ENCODE assay signal across 26 cellular contexts in the genomic region with DNA sequence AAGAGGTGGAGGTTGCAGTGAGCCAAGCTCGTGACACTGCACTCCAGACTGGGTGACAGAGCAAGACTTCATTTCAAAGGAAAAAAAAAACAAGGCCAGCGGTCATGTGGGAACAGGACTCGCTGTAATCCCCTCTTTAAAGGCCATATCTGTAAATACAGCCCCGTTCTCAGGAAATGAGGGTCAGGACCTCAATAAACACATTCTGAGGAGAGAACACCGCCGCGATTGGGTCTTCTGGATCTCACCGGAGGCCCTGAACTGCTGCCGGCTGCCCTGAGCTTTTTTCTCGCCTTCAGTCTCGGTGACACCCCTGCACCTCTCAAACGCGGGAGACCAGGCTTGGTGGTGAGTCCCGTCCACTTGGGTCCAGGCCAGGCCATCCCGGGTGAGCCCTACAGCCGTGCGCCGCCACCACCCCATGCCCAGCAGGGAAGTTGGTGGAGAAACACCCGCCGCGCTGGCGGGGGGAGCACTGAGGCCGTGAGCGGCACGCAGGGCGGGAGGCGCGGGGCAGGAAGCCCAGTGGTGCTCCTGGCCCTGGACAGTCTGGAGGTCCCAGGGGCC. TPM values are rescaled to one million over a fixed set of nuclear protein-coding genes. Genes with fewer than 3 reads are reported as not detected.
DNase-seq lines count a peak whose midpoint lies in the region; ATAC-seq and TF ChIP-seq lines count a peak whose summit lies in the region.
"Had no signal": no experiment of that assay in that cellular context is flagged by ENCODE, and none has a peak within 500 bp of the region (broad histone marks: within the 10 kb centered on the region; RNA-seq: fewer than 3 reads in every experiment).

No MANE protein-coding gene starts in this region.

- peaks cover 21% of the 10 kb centered on the region for H3K27me3 Mint-ChIP-seq in activated CD8-positive, alpha-beta memory T cell treated with anti-CD3 and anti-CD28 coated beads, Interleukin-2, amount 10 ng/mL, durations not matched to agents 7 days and 5 days
- peaks cover 5 to 24% (median 6%) of the 10 kb centered on the region in 5 donors for H3K27me3 Mint-ChIP-seq in naive thymus-derived CD4-positive, alpha-beta T cell

- no peak for TF ChIP-seq CTCF in upper lobe of left lung (IDR thresholded peaks at IDR 0.05)

- no peak overlapping the region for H3K4me3 ChIP-seq in naive thymus-derived CD4-positive, alpha-beta T cell (ENCODE audit: low read length)
- peak overlapping the region in 1 of 4 donors; percentile 15 for H3K4me3 ChIP-seq in upper lobe of left lung
- H3K4me3 ChIP-seq: dorsolateral prefrontal cortex, SJSA1 had no signal

- H3K4me1 Mint-ChIP-seq in activated CD8-positive, alpha-beta memory T cell treated with anti-CD3 and anti-CD28 coated beads, Interleukin-2, amount 10 ng/mL, durations not matched to agents 7 days and 5 days, result peaks cover 5% of the 10 kb centered on the region
- H3K4me1 Mint-ChIP-seq in naive thymus-derived CD4-positive, alpha-beta T cell, result peaks cover 4 to 11% (median 5%) of the 10 kb centered on the region in 7 donors

- H3K9me3 Mint-ChIP-seq in activated CD8-positive, alpha-beta memory T cell treated with anti-CD3 and anti-CD28 coated beads, Interleukin-2, amount 10 ng/mL, durations not matched to agents 7 days and 5 days (ENCODE audit: low read depth), result no peaks in the 10 kb centered on the region
- peaks cover 0 to 2% (median 0%) of the 10 kb centered on the region in 11 donors for H3K9me3 Mint-ChIP-seq in naive thymus-derived CD4-positive, alpha-beta T cell
- H3K9me3 Mint-ChIP-seq: activated T-helper 1 cell treated with anti-CD3 and anti-CD28 coated beads, Interleukin-12 subunit alpha, Interleukin-12 subunit beta, Interleukin-2, Interleukin-4 antibody, amounts not matched to agents 30 ng/mL and 10 ng/mL and 1 ng/mL, durations not matched to agents 14 hours and 24 hours and 36 hours; type B pancreatic cell had no signal

- no peak for TF ChIP-seq EP300 in upper lobe of left lung (IDR thresholded peaks at IDR 0.05)

- intact Hi-C loops in naive thymus-derived CD4-positive, alpha-beta T cell (cut with micrococcal nuclease), result no loop called here

- POLR2A ChIA-PET in naive thymus-derived CD4-positive, alpha-beta T cell (lab: Charles Lee), result no interaction called here

- no peak for DNase-seq in activated CD8-positive, alpha-beta memory T cell treated with anti-CD3 and anti-CD28 coated beads, Interleukin-2, amount 10 ng/mL, durations not matched to agents 7 days and 5 days
- DNase-seq in activated CD8-positive, alpha-beta memory T cell treated with anti-CD3 and anti-CD28 coated beads, Interleukin-2, amount 50 U/mL, for 48 hours, result no peak
- DNase-seq in cerebellar cortex (ENCODE audit: low spot score) (peak; percentile 46), upper lobe of left lung (peak in 1 of 2 donors; percentile 82), RKO (ENCODE audit: low spot score) (no peak), NCI-H2196 (lab: John Stamatoyannopoulos, UW; ENCODE audit: unreplicated experiment) (no peak), hepatic stellate cell (ENCODE audit: low spot score) (no peak)
- no peak for DNase-seq in naive thymus-derived CD4-positive, alpha-beta T cell
- DNase-seq: activated CD4-positive, CD25-positive, alpha-beta regulatory T cell; activated CD8-positive, alpha-beta memory T cell treated with anti-CD3 and anti-CD28 coated beads for 24 hours; DMS 273 treated with DMSO at 0.1 percent for 48 hours; dorsolateral prefrontal cortex; foreskin melanocyte; GF-D8; HCEC 1CT; NCI-H1417 treated with DMSO at 0.1 percent for 48 hours; NCI-H2171 treated with DMSO at 0.1 percent for 48 hours; OCI-M1; retina; stimulated activated naive CD4-positive, alpha-beta T cell treated with Interleukin-2 at 50 U/mL for 16 hours; T-helper 2 cell had no signal

- H3K9me3 ChIP-seq in naive thymus-derived CD4-positive, alpha-beta T cell (ENCODE audit: control insufficient read depth in 2 of 3, low read length in 3 of 3), result no peaks in the 10 kb centered on the region
- H3K9me3 ChIP-seq in upper lobe of left lung, result no peaks in the 10 kb centered on the region
- H3K9me3 ChIP-seq: neutrophil, SJSA1 had no signal

- TF ChIP-seq POLR2A in upper lobe of left lung (IDR thresholded peaks at IDR 0.05), result no peak

- WGBS in upper lobe of left lung, 2 donors, result 34 to 35% methylated on average over 15 to 28 of the region's 28 CpGs

- H3K36me3 ChIP-seq in naive thymus-derived CD4-positive, alpha-beta T cell (ENCODE audit: control insufficient read depth in 2 of 3, insufficient read depth in 3 of 3, low read length in 3 of 3), result no peaks in the 10 kb centered on the region
- H3K36me3 ChIP-seq in upper lobe of left lung, result no peaks in the 10 kb centered on the region
- H3K36me3 ChIP-seq: neutrophil, SJSA1 had no signal

- H3K27ac Mint-ChIP-seq in activated CD8-positive, alpha-beta memory T cell treated with anti-CD3 and anti-CD28 coated beads, Interleukin-2, amount 10 ng/mL, durations not matched to agents 7 days and 5 days, result no peak overlapping the region
- no peak overlapping the region for H3K27ac Mint-ChIP-seq in naive thymus-derived CD4-positive, alpha-beta T cell
- H3K27ac Mint-ChIP-seq: type B pancreatic cell had no signal

- H3K4me3 Mint-ChIP-seq in activated CD8-positive, alpha-beta memory T cell treated with anti-CD3 and anti-CD28 coated beads, Interleukin-2, amount 10 ng/mL, durations not matched to agents 7 days and 5 days, result no peak overlapping the region
- peak overlapping the region in 2 of 10 donors; percentile 23 to 57 for H3K4me3 Mint-ChIP-seq in naive thymus-derived CD4-positive, alpha-beta T cell
- H3K4me3 Mint-ChIP-seq: activated T-helper 1 cell treated with anti-CD3 and anti-CD28 coated beads, Interleukin-12 subunit alpha, Interleukin-12 subunit beta, Interleukin-2, Interleukin-4 antibody, amounts not matched to agents 30 ng/mL and 10 ng/mL and 1 ng/mL, durations not matched to agents 14 hours and 24 hours and 36 hours; type B pancreatic cell had no signal

- H3K27ac ChIP-seq in naive thymus-derived CD4-positive, alpha-beta T cell (ENCODE audit: low read depth, low read length), result no peak overlapping the region
- peak overlapping the region in 2 of 4 donors; percentile 12 to 34 for H3K27ac ChIP-seq in upper lobe of left lung
- H3K27ac ChIP-seq: C4-2B, dorsolateral prefrontal cortex, neutrophil, SJSA1 had no signal

- peaks cover 0 to 3% of the 10 kb centered on the region in 2 donors for H3K27me3 ChIP-seq in naive thymus-derived CD4-positive, alpha-beta T cell (ENCODE audit: control insufficient read depth in 2 of 2, insufficient read depth in 2 of 2, low read length in 2 of 2)
- H3K27me3 ChIP-seq in upper lobe of left lung, result no peaks in the 10 kb centered on the region

- H3K36me3 Mint-ChIP-seq in activated CD8-positive, alpha-beta memory T cell treated with anti-CD3 and anti-CD28 coated beads, Interleukin-2, amount 10 ng/mL, durations not matched to agents 7 days and 5 days, result no peaks in the 10 kb centered on the region
- no peaks in the 10 kb centered on the region for H3K36me3 Mint-ChIP-seq in naive thymus-derived CD4-positive, alpha-beta T cell
- H3K36me3 Mint-ChIP-seq: type B pancreatic cell had no signal

- peak; percentile 11 for ATAC-seq in activated CD8-positive, alpha-beta memory T cell treated with anti-CD3 and anti-CD28 coated beads, Interleukin-2, amount 10 ng/mL, durations not matched to agents 7 days and 5 days
- peak; percentile 54 for ATAC-seq in naive thymus-derived CD4-positive, alpha-beta T cell
- ATAC-seq in upper lobe of left lung (ENCODE audit: low FRiP score in 2 of 2), result peak; percentile 26 to 34

- CTCF ChIA-PET in activated CD8-positive, alpha-beta memory T cell treated with anti-CD3 and anti-CD28 coated beads, Interleukin-2, amount 10 ng/mL, durations not matched to agents 7 days and 5 days (lab: Charles Lee), result no interaction called here
- CTCF ChIA-PET in naive thymus-derived CD4-positive, alpha-beta T cell (lab: Charles Lee), result no interaction called here

- H3K4me1 ChIP-seq in naive thymus-derived CD4-positive, alpha-beta T cell (ENCODE audit: control insufficient read depth in 2 of 2, insufficient read depth in 2 of 2, low read length in 2 of 2), result no peaks in the 10 kb centered on the region
- H3K4me1 ChIP-seq in upper lobe of left lung, result peaks cover 6 to 22% (median 11%) of the 10 kb centered on the region in 4 donors

RNA-seq across cellular contexts. Expression of a gene that starts 28.4 kb away (rescaled TPM):
- total RNA-seq in activated CD8-positive, alpha-beta memory T cell treated with anti-CD3 and anti-CD28 coated beads, Interleukin-2, amount 10 ng/mL, durations not matched to agents 7 days and 5 days, result 10 to 100 TPM; 32.8 to 40.1 TPM
- 10 to 100 TPM in 1 of 5 experiments, 1 to 10 TPM in 4; 4.0 to 27.4 (median 6.2) TPM for total RNA-seq in naive thymus-derived CD4-positive, alpha-beta T cell
- 1 to 10 TPM; 3.4 to 5.2 TPM for polyA plus RNA-seq in naive thymus-derived CD4-positive, alpha-beta T cell
- 10 to 100 TPM in 5 of 6 donors, 1 to 10 TPM in 1; 9.9 to 20.2 (median 12.7) TPM for total RNA-seq in upper lobe of left lung

RNA-seq across cellular contexts. Expression of a gene that starts 37.3 kb away (rescaled TPM):
- total RNA-seq in activated CD8-positive, alpha-beta memory T cell treated with anti-CD3 and anti-CD28 coated beads, Interleukin-2, amount 10 ng/mL, durations not matched to agents 7 days and 5 days, result 100 to 1,000 TPM; 102 to 126 TPM
- total RNA-seq in naive thymus-derived CD4-positive, alpha-beta T cell, result 10 to 100 TPM; 21.3 to 83.8 (median 26.6) TPM
- polyA plus RNA-seq in naive thymus-derived CD4-positive, alpha-beta T cell, result 10 to 100 TPM; 46.3 to 51.7 TPM
- 10 to 100 TPM; 29.3 to 69.8 (median 47.8) TPM for total RNA-seq in upper lobe of left lung

RNA-seq across cellular contexts. Expression of a gene that starts 56.7 kb away (rescaled TPM):
- 100 to 1,000 TPM; 145 to 159 TPM for total RNA-seq in activated CD8-positive, alpha-beta memory T cell treated with anti-CD3 and anti-CD28 coated beads, Interleukin-2, amount 10 ng/mL, durations not matched to agents 7 days and 5 days
- 100 to 1,000 TPM; 108 to 174 (median 153) TPM for total RNA-seq in naive thymus-derived CD4-positive, alpha-beta T cell
- 10 to 100 TPM; 19.8 to 40.3 TPM for polyA plus RNA-seq in naive thymus-derived CD4-positive, alpha-beta T cell
- total RNA-seq in upper lobe of left lung, result 100 to 1,000 TPM in 4 of 6 donors, 10 to 100 TPM in 2; 74.7 to 164 (median 108) TPM

RNA-seq across cellular contexts. Expression of a gene that starts 56.9 kb away (rescaled TPM):
- total RNA-seq in activated CD8-positive, alpha-beta memory T cell treated with anti-CD3 and anti-CD28 coated beads, Interleukin-2, amount 10 ng/mL, durations not matched to agents 7 days and 5 days, result 10 to 100 TPM; 14.9 to 15.4 TPM
- 10 to 100 TPM; 12.0 to 30.6 (median 30.1) TPM for total RNA-seq in naive thymus-derived CD4-positive, alpha-beta T cell
- polyA plus RNA-seq in naive thymus-derived CD4-positive, alpha-beta T cell, result 10 to 100 TPM; 33.6 to 35.3 TPM
- 10 to 100 TPM; 16.9 to 47.1 (median 20.5) TPM for total RNA-seq in upper lobe of left lung
